Comparison of ENCODE assay signal across 8 cellular contexts in the genomic region with DNA sequence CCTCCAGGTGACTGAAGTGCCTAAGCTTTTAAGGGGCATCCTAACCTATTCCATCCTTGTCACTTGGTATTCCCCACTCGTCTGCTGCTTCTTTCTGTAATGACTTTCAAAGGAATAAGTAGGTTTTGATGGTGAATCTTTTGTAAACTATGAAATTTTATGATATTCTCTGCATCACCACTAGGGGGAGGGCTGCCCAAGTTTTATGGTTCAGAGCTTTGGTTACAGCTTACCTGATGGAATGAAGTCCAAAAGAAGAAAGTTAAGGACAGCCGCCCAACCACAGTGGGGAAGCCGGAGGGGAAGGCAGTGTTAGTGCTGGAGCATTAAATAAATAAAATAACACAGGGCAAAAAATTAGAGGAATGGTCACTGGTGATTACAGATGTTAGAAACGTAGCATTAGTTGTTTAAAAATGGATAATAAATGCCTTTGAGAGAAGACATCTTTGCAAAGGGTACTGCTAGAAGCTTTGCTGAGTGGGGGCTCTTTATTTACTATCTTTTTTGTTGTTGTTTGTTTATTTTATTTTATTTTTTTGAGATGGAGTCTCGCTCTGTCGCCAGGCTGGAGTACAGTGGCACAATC.
DNase-seq lines count a peak whose midpoint lies in the region; ATAC-seq and TF ChIP-seq lines count a peak whose summit lies in the region.

No MANE protein-coding gene starts in this region.

- H3K27me3 ChIP-seq in OCI-LY1 (ENCODE audit: insufficient read depth, low read length): no peaks in the 10 kb centered on the region

- no peaks in the 10 kb centered on the region for H3F3A ChIP-seq in OCI-LY1 (ENCODE audit: insufficient read depth, low read length)

- H3K4me2 ChIP-seq in OCI-LY1 (ENCODE audit: low read length): no peak overlapping the region

- no peak overlapping the region for H3K27ac ChIP-seq in OCI-LY1 (ENCODE audit: low read depth, low read length, poor library complexity, severe bottlenecking)

- peak; percentile 25 for DNase-seq in SIG-M5 treated with dmso at 0.1 percent for 504 hours (lab: John Stamatoyannopoulos, UW; ENCODE audit: unreplicated experiment)
- DNase-seq in SIG-M5 (lab: John Stamatoyannopoulos, UW): no peak
- peak; percentile 22 for DNase-seq in cerebellar cortex (ENCODE audit: low spot score)
- DNase-seq in midbrain (lab: John Stamatoyannopoulos, UW): peak; percentile 6
- DNase-seq in effector CD4-positive, alpha-beta T cell: no peak

- ATAC-seq in HG02884 (IDR thresholded peaks at IDR 0.05; ENCODE audit: unreplicated experiment): peak; percentile 74
- no peak for ATAC-seq in HG03280 (IDR thresholded peaks at IDR 0.05; ENCODE audit: unreplicated experiment)

- H3K9me3 ChIP-seq in OCI-LY1 (ENCODE audit: low read length): no peaks in the 10 kb centered on the region

- TF ChIP-seq CTCF in OCI-LY1 (IDR thresholded peaks at IDR 0.05; ENCODE audit: low read length): peak; percentile 48

- no peak overlapping the region for H3K9ac ChIP-seq in OCI-LY1 (ENCODE audit: low read length)

- no peaks in the 10 kb centered on the region for H3K9me2 ChIP-seq in OCI-LY1 (ENCODE audit: low read depth, low read length)

- H3K79me2 ChIP-seq in OCI-LY1 (ENCODE audit: insufficient read depth, low read length): no peaks in the 10 kb centered on the region

- no peaks in the 10 kb centered on the region for H4K20me1 ChIP-seq in OCI-LY1 (ENCODE audit: insufficient read depth, low read length)

- no peak overlapping the region for H3K4me3 ChIP-seq in OCI-LY1 (ENCODE audit: low read depth, low read length, poor library complexity, severe bottlenecking)

- no peaks in the 10 kb centered on the region for H3K36me3 ChIP-seq in OCI-LY1 (ENCODE audit: insufficient read depth, low read length)

- no peak overlapping the region for H2AFZ ChIP-seq in OCI-LY1 (ENCODE audit: low read length)

- no peaks in the 10 kb centered on the region for H3K4me1 ChIP-seq in OCI-LY1 (ENCODE audit: insufficient read depth, low read length, severe bottlenecking)

Comparison
In these comparisons a context has a peak if more than half of its experiments do, and no peak if none do; other contexts are left out.
1. DNase-seq: peak in SIG-M5 treated with dmso at 0.1 percent for 504 hours (single experiment), cerebellar cortex (single experiment) and midbrain (single experiment); none in SIG-M5 (single experiment) and effector CD4-positive, alpha-beta T cell (single experiment).